13 cellular contexts compared by ENCODE assay signal in the genomic region with DNA sequence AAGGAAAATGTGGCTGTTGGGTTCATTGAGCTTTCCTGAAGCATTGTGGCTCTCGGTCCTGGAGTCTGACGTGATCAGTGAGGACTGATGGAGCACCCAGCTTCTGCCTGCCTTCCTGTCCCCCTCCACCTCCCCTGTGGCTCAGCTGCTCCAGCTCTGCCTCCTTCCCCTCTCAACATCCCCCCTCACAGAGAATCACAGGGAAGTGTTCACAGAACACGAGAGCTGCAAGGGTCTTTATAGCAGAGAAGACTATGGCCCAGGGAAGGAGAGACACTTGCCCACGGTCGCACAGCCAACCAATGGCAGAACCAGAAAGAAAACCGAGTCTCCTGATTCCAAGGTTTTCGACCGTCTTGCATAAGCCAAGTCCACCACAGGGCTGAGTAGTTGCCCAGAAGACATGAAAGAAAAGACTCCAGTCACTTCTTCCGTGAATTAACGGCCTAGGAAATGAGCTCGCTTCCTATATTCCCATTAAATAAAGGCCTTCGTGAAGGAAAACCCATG. TPM values are rescaled to one million over a fixed set of nuclear protein-coding genes. Genes with fewer than 3 reads are reported as not detected.
DNase-seq lines count a peak whose midpoint lies in the region; ATAC-seq and TF ChIP-seq lines count a peak whose summit lies in the region.
"Had no signal": no experiment of that assay in that cellular context is flagged by ENCODE, and none has a peak within 500 bp of the region (broad histone marks: within the 10 kb centered on the region; RNA-seq: fewer than 3 reads in every experiment).

No MANE protein-coding gene starts in this region.

- no peaks in the 10 kb centered on the region for H3K27me3 Mint-ChIP-seq in Calu3 (ENCODE audit: unreplicated experiment)

- H3K4me2 ChIP-seq in mammary epithelial cell (ENCODE audit: insufficient read depth, low read depth, low read length), result no peak overlapping the region

- H3K4me3 Mint-ChIP-seq in Calu3 (ENCODE audit: low read depth, unreplicated experiment), result peak overlapping the region; percentile 17

- WGBS in mammary epithelial cell (ENCODE audit: low coverage, missing lambda C conversion rate), result 61% methylated on average over 12 of the region's 12 CpGs
- 59 to 83% methylated on average over 12 of the region's 12 CpGs for WGBS in sigmoid colon, 2 donors

- in situ Hi-C loops in mammary epithelial cell (cut with MboI; ENCODE audit: low sequenced_read_pairs in 2 of 2), result no loop called here

- no peaks in the 10 kb centered on the region for H3K36me3 Mint-ChIP-seq in Calu3 (ENCODE audit: insufficient read depth, unreplicated experiment)
- H3K36me3 Mint-ChIP-seq: activated CD8-positive, alpha-beta memory T cell treated with anti-CD3 and anti-CD28 coated beads, Interleukin-2, amount 10 ng/mL, durations not matched to agents 7 days and 5 days had no signal

- no peak for TF ChIP-seq POLR2A in sigmoid colon (IDR thresholded peaks at IDR 0.05)

- dilution Hi-C loops in mammary epithelial cell (cut with HindIII; ENCODE audit: low sequenced_read_pairs), result no loop called here

- no TSS peak for BruUV-seq in Calu3 (replicated peaks; lab: Mats Ljungman, UMichigan)
- no TSS peak for BruUV-seq in mammary epithelial cell (replicated peaks; lab: Mats Ljungman, UMichigan)

- H3K36me3 ChIP-seq in mammary epithelial cell (ENCODE audit: insufficient read depth, low read length), result no peaks in the 10 kb centered on the region
- no peaks in the 10 kb centered on the region for H3K36me3 ChIP-seq in sigmoid colon

- H3K4me1 ChIP-seq in mammary epithelial cell (ENCODE audit: insufficient read depth, low read length) (no peaks in the 10 kb centered on the region), sigmoid colon (peaks cover 0 to 41% (median 40%) of the 10 kb centered on the region in 4 donors)
- H3K4me1 ChIP-seq: foreskin keratinocyte had no signal

- DNase-seq in Calu3, result no peak
- no peak for DNase-seq in mammary epithelial cell
- peak; percentile 62 for DNase-seq in sigmoid colon
- no peak for DNase-seq in NCI-H524 (lab: John Stamatoyannopoulos, UW)
- no peak for DNase-seq in KG1 (lab: John Stamatoyannopoulos, UW)
- DNase-seq: foreskin keratinocyte had no signal

- intact Hi-C loops in Calu3 (cut with micrococcal nuclease; ENCODE audit: unreplicated experiment), result no loop called here
- intact Hi-C loops in mammary epithelial cell (cut with micrococcal nuclease), result no loop called here
- intact Hi-C loops in sigmoid colon (cut with DNase I), result no loop called here

- no peak overlapping the region for H3K9ac ChIP-seq in mammary epithelial cell (ENCODE audit: insufficient read depth, low read length)

- no peaks in the 10 kb centered on the region for H3K27me3 ChIP-seq in mammary epithelial cell (ENCODE audit: insufficient read depth, low read length)
- no peaks in the 10 kb centered on the region for H3K27me3 ChIP-seq in layer of hippocampus (ENCODE audit: control insufficient read depth, insufficient read depth, low read length)
- H3K27me3 ChIP-seq in sigmoid colon, result no peaks in the 10 kb centered on the region

- CTCF ChIA-PET in Calu3 (lab: Charles Lee) (interaction anchor here (0.6 to 1.7 kb wide), 5 partner anchors 10 to 331 kb away, joined by 3 to 11 read pairs (median 4); no protein-coding TSS in a partner anchor), mammary epithelial cell (lab: Charles Lee; ENCODE audit: low non-redundant PET) (interaction anchor here (0.6 to 0.7 kb wide), 2 partner anchors 10 to 61 kb away, joined by 3 to 4 read pairs; no protein-coding TSS in a partner anchor)

- peaks cover 25% of the 10 kb centered on the region for H3K4me1 Mint-ChIP-seq in Calu3 (ENCODE audit: low read depth, unreplicated experiment)

- TF ChIP-seq EP300 in sigmoid colon (IDR thresholded peaks at IDR 0.05), result no peak

- H3K9me3 ChIP-seq in mammary epithelial cell (replicated peaks; ENCODE audit: insufficient read depth, low read length), result no peaks in the 10 kb centered on the region
- H3K9me3 ChIP-seq in sigmoid colon, result no peaks in the 10 kb centered on the region

- no peaks in the 10 kb centered on the region for H3K9me3 Mint-ChIP-seq in Calu3 (ENCODE audit: low read depth, unreplicated experiment)
- H3K9me3 Mint-ChIP-seq: HFFc6 had no signal

- TF ChIP-seq CTCF in Calu3 (IDR thresholded peaks at IDR 0.05; ENCODE audit: unreplicated experiment) (no peak), mammary epithelial cell (conservative IDR thresholded peaks at IDR 0.05 in 1 of 2, IDR thresholded peaks at IDR 0.05 in 1 of 2; ENCODE audit: extremely low read depth in 1 of 2, insufficient read depth in 1 of 2, low read depth in 1 of 2, low read length in 2 of 2) (no peak), sigmoid colon (IDR thresholded peaks at IDR 0.05) (no peak)

- peak overlapping the region; percentile 7 for H3K27ac Mint-ChIP-seq in Calu3 (ENCODE audit: unreplicated experiment)
- H3K27ac Mint-ChIP-seq: activated CD8-positive, alpha-beta memory T cell treated with anti-CD3 and anti-CD28 coated beads, Interleukin-2, amount 10 ng/mL, durations not matched to agents 7 days and 5 days had no signal

- H3K27ac ChIP-seq in mammary epithelial cell (ENCODE audit: insufficient read depth, low read depth, low read length) (no peak overlapping the region), layer of hippocampus (ENCODE audit: low read depth, low read length) (peak overlapping the region; percentile 32), sigmoid colon (peak overlapping the region; percentile 70 to 88 (median 76))
- H3K27ac ChIP-seq: foreskin keratinocyte had no signal

- no peaks in the 10 kb centered on the region for H4K20me1 ChIP-seq in mammary epithelial cell (ENCODE audit: insufficient read depth, low read length)

- no peak for ATAC-seq in HG03342 (IDR thresholded peaks at IDR 0.05; ENCODE audit: unreplicated experiment)
- ATAC-seq in GM21723 (IDR thresholded peaks at IDR 0.05; ENCODE audit: unreplicated experiment), result no peak

- H2AFZ ChIP-seq in mammary epithelial cell (ENCODE audit: low read depth, low read length), result peak overlapping the region; percentile 65

- H3K79me2 ChIP-seq in mammary epithelial cell (ENCODE audit: insufficient read depth, low read length), result no peaks in the 10 kb centered on the region

- H3K4me3 ChIP-seq in mammary epithelial cell (replicated peaks in 1 of 3; ENCODE audit: insufficient read depth in 1 of 3, low read depth in 2 of 3, low read length in 3 of 3) (no peak overlapping the region), sigmoid colon (no peak overlapping the region)

RNA-seq across cellular contexts. Expression of a gene that starts 2.3 kb away (rescaled TPM):
- total RNA-seq in Calu3 (2022) (not detected in 2 replicates), mammary epithelial cell (not detected), sigmoid colon (10 to 100 TPM in 2 of 4 donors, 1 to 10 TPM in 2; 6.5 to 31.0 (median 9.5) TPM)
- polyA plus RNA-seq in mammary epithelial cell (not detected), sigmoid colon (1 to 10 TPM in 1 of 3 donors, under 1 TPM in 1, not detected in 1; 0.50 to 1.2 TPM)
- polyA minus RNA-seq in mammary epithelial cell, result not detected
- total RNA-seq: activated CD8-positive, alpha-beta memory T cell treated with anti-CD3 and anti-CD28 coated beads, Interleukin-2, amount 10 ng/mL, durations not matched to agents 7 days and 5 days; foreskin keratinocyte; T-helper 1 cell treated with Interleukin-12 subunit alpha and Interleukin-12 subunit beta and Interleukin-4 antibody, amounts not matched to agents 30 ng/mL and 1 ng/mL, for 36 hours had no signal
- polyA plus RNA-seq: foreskin keratinocyte had no signal

RNA-seq across cellular contexts. Expression of a gene that starts 32.7 kb away (rescaled TPM):
- total RNA-seq in Calu3 (2022), result 0.22 and 0.45 TPM in 2 replicates
- not detected for total RNA-seq in mammary epithelial cell
- not detected for polyA plus RNA-seq in mammary epithelial cell
- polyA minus RNA-seq in mammary epithelial cell, result not detected
- not detected for total RNA-seq in sigmoid colon
- polyA plus RNA-seq in sigmoid colon, result not detected
- total RNA-seq: activated CD8-positive, alpha-beta memory T cell treated with anti-CD3 and anti-CD28 coated beads, Interleukin-2, amount 10 ng/mL, durations not matched to agents 7 days and 5 days; HFFc6; mucosa of gallbladder had no signal
- polyA plus RNA-seq: foreskin keratinocyte had no signal
